ENCODE assay signal across 9 cellular contexts in the genomic region with DNA sequence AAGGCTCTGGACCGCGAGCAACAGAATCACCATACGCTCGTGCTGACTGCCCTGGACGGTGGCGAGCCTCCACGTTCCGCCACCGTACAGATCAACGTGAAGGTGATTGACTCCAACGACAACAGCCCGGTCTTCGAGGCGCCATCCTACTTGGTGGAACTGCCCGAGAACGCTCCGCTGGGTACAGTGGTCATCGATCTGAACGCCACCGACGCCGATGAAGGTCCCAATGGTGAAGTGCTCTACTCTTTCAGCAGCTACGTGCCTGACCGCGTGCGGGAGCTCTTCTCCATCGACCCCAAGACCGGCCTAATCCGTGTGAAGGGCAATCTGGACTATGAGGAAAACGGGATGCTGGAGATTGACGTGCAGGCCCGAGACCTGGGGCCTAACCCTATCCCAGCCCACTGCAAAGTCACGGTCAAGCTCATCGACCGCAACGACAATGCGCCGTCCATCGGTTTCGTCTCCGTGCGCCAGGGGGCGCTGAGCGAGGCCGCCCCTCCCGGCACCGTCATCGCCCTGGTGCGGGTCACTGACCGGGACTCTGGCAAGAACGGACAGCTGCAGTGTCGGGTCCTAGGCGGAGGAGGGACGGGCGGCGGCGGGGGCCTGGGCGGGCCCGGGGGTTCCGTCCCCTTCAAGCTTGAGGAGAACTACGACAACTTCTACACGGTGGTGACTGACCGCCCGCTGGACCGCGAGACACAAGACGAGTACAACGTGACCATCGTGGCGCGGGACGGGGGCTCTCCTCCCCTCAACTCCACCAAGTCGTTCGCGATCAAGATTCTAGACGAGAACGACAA. TPM values are rescaled to one million over a fixed set of nuclear protein-coding genes. Genes with fewer than 3 reads are reported as not detected.
A peak's percentile ranks its signal among the peaks of the same experiment; 100 is the strongest.
DNase-seq lines count a peak whose midpoint lies in the region; TF ChIP-seq lines count a peak whose summit lies in the region.
"Had no signal": no experiment of that assay in that cellular context is flagged by ENCODE, and none has a peak within 500 bp of the region (broad histone marks: within the 10 kb centered on the region; RNA-seq: fewer than 3 reads in every experiment).

No MANE protein-coding gene starts in this region.

- TF ChIP-seq CTCF in esophagus muscularis mucosa (IDR thresholded peaks at IDR 0.05), result peak; percentile 42 to 62 (median 50)
- TF ChIP-seq CTCF in tibial nerve (IDR thresholded peaks at IDR 0.05), result peak; percentile 37 to 60 (median 48)

- no peak overlapping the region for H3K4me3 Mint-ChIP-seq in activated CD4-positive, alpha-beta T cell treated with anti-CD3 and anti-CD28 coated beads, Interleukin-2, amount 10 ng/mL, durations not matched to agents 24 days and 14 days

- H3K4me3 ChIP-seq in esophagus muscularis mucosa (peak overlapping the region; percentile 59 to 67 (median 60)), tibial nerve (peak overlapping the region; percentile 33 to 60 (median 37))

- no peak for TF ChIP-seq EP300 in esophagus muscularis mucosa (IDR thresholded peaks at IDR 0.05)
- TF ChIP-seq EP300 in tibial nerve (IDR thresholded peaks at IDR 0.05), result peak in 1 of 2 donors; percentile 39

- H3K4me1 ChIP-seq in esophagus muscularis mucosa, result peaks cover 24 to 51% (median 37%) of the 10 kb centered on the region in 4 donors
- H3K4me1 ChIP-seq in tibial nerve, result peaks cover 0 to 54% (median 10%) of the 10 kb centered on the region in 4 donors

- H3K27me3 Mint-ChIP-seq in activated CD4-positive, alpha-beta T cell treated with anti-CD3 and anti-CD28 coated beads, Interleukin-2, amount 10 ng/mL, durations not matched to agents 24 days and 14 days, result peaks cover 61% of the 10 kb centered on the region

- H3K36me3 ChIP-seq in esophagus muscularis mucosa (no peaks in the 10 kb centered on the region), tibial nerve (no peaks in the 10 kb centered on the region)

- H3K36me3 Mint-ChIP-seq in activated CD4-positive, alpha-beta T cell treated with anti-CD3 and anti-CD28 coated beads, Interleukin-2, amount 10 ng/mL, durations not matched to agents 24 days and 14 days (ENCODE audit: low read depth), result peaks cover 6% of the 10 kb centered on the region

- peaks cover 0 to 67% (median 38%) of the 10 kb centered on the region in 4 donors for H3K27me3 ChIP-seq in esophagus muscularis mucosa
- H3K27me3 ChIP-seq in tibial nerve, result peaks cover 0 to 61% of the 10 kb centered on the region in 2 donors

- H3K27ac ChIP-seq in esophagus muscularis mucosa (replicated peaks in 1 of 4) (peak overlapping the region; percentile 59 to 77 (median 70)), tibial nerve (peak overlapping the region in 2 of 4 donors; percentile 77 to 81)

- intact Hi-C loops in activated CD4-positive, alpha-beta T cell treated with anti-CD3 and anti-CD28 coated beads, Interleukin-2, amount 10 ng/mL, durations not matched to agents 24 days and 14 days (cut with micrococcal nuclease), result no loop called here
- intact Hi-C loops in esophagus muscularis mucosa (cut with DNase I), result no loop called here

- H3K4me1 Mint-ChIP-seq in activated CD4-positive, alpha-beta T cell treated with anti-CD3 and anti-CD28 coated beads, Interleukin-2, amount 10 ng/mL, durations not matched to agents 24 days and 14 days, result peaks cover 16% of the 10 kb centered on the region

- DNase-seq in activated CD4-positive, alpha-beta T cell treated with anti-CD3 and anti-CD28 coated beads, Interleukin-2, amount 10 ng/mL, durations not matched to agents 24 days and 14 days, result no peak
- DNase-seq in activated CD4-positive, alpha-beta T cell treated with anti-CD3 and anti-CD28 coated beads for 4 hours, result no peak
- peak; percentile 91 for DNase-seq in esophagus muscularis mucosa (ENCODE audit: extremely low spot score)
- peak; percentile 88 for DNase-seq in midbrain (lab: John Stamatoyannopoulos, UW)
- DNase-seq in tibial nerve (ENCODE audit: low spot score in 2 of 2), result no peak
- DNase-seq in DMS114 treated with DMSO at 0.1 percent for 48 hours (lab: John Stamatoyannopoulos, UW; ENCODE audit: unreplicated experiment), result no peak
- no peak for DNase-seq in activated T-cell treated with anti-CD3 and anti-CD28 coated beads for 4 hours
- DNase-seq in activated CD4-positive, alpha-beta T cell treated with anti-CD3 and anti-CD28 coated beads, Interleukin-2, amount 50 U/mL, for 48 hours, result no peak
- DNase-seq: NCI-H1436 had no signal

- H3K9me3 ChIP-seq in esophagus muscularis mucosa (no peaks in the 10 kb centered on the region), tibial nerve (no peaks in the 10 kb centered on the region)

- no peak for TF ChIP-seq POLR2A in esophagus muscularis mucosa (IDR thresholded peaks at IDR 0.05; ENCODE audit: low read depth)
- no peak for TF ChIP-seq POLR2A in tibial nerve (IDR thresholded peaks at IDR 0.05)

- H3K9me3 Mint-ChIP-seq in activated CD4-positive, alpha-beta T cell treated with anti-CD3 and anti-CD28 coated beads, Interleukin-2, amount 10 ng/mL, durations not matched to agents 24 days and 14 days, result peaks cover 23% of the 10 kb centered on the region

- H3K27ac Mint-ChIP-seq in activated CD4-positive, alpha-beta T cell treated with anti-CD3 and anti-CD28 coated beads, Interleukin-2, amount 10 ng/mL, durations not matched to agents 24 days and 14 days, result peak overlapping the region; percentile 72

- 8% methylated on average over 36 of the region's 77 CpGs for WGBS in esophagus muscularis mucosa
- WGBS in tibial nerve, 2 donors, result 23 to 25% methylated on average over 32 to 41 of the region's 77 CpGs

RNA-seq across cellular contexts. Expression of a gene that starts 1.8 kb away (rescaled TPM):
- total RNA-seq in activated CD4-positive, alpha-beta T cell treated with anti-CD3 and anti-CD28 coated beads, Interleukin-2, amount 10 ng/mL, durations not matched to agents 24 days and 14 days, result not detected in 2 replicates
- total RNA-seq in esophagus muscularis mucosa, result 1 to 10 TPM; 5.0 to 9.5 (median 8.3) TPM
- total RNA-seq in tibial nerve, result 10 to 100 TPM in 1 of 4 donors, 1 to 10 TPM in 3; 4.6 to 10.8 (median 7.4) TPM

Comparison
In these comparisons a context has a peak if more than half of its experiments do, and no peak if none do; other contexts are left out.
1. DNase-seq: peak in esophagus muscularis mucosa (single experiment) and midbrain (single experiment); none in activated CD4-positive, alpha-beta T cell treated with anti-CD3 and anti-CD28 coated beads, Interleukin-2, amount 10 ng/mL, durations not matched to agents 24 days and 14 days (single experiment), activated CD4-positive, alpha-beta T cell treated with anti-CD3 and anti-CD28 coated beads for 4 hours (0 of 2), tibial nerve (0 of 2), DMS114 treated with DMSO at 0.1 percent for 48 hours (single experiment), activated T-cell treated with anti-CD3 and anti-CD28 coated beads for 4 hours (single experiment) and activated CD4-positive, alpha-beta T cell treated with anti-CD3 and anti-CD28 coated beads, Interleukin-2, amount 50 U/mL, for 48 hours (0 of 2).